1 cellular context compared by ENCODE assay signal in the genomic region with DNA sequence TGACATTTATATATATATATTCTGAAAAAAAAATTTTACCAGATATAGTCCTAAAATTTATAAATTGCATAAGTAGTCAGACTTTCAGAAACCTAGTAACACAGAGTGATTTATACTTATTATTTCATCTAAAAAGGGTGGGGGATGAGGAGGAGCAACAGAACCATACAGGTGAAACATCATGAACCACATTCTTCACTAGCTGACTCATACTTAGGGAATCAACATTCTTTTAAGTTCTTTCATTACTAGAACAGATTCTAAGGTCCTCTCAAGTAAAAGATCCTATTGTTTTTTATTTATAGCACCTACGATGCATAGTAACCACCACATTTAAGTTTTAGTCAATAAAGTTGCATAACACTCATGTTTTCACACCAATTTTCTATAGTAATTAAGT.
TF ChIP-seq lines count a peak whose summit lies in the region.

No MANE protein-coding gene starts in this region.

TF ChIP-seq in Ishikawa, 13 proteins besides CTCF, POLR2A, EP300 and RAD21:
- TF ChIP-seq, protein P1, sequence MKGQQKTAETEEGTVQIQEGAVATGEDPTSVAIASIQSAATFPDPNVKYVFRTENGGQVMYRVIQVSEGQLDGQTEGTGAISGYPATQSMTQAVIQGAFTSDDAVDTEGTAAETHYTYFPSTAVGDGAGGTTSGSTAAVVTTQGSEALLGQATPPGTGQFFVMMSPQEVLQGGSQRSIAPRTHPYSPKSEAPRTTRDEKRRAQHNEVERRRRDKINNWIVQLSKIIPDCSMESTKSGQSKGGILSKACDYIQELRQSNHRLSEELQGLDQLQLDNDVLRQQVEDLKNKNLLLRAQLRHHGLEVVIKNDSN (IDR thresholded peaks at IDR 0.05) = no peak
- peak; percentile 86 for TF ChIP-seq TEAD4 (IDR thresholded peaks at IDR 0.05)
- no peak for TF ChIP-seq NFIC (IDR thresholded peaks at IDR 0.05)
- TF ChIP-seq TAF1 (IDR thresholded peaks at IDR 0.05; ENCODE audit: low read depth) = no peak
